ENCODE assay signal across 8 cellular contexts in genomic region chr9:18618862-18619261, GRCh38.
"Had no signal": no experiment of that assay in that cellular context is flagged by ENCODE, and none has a peak within 500 bp of the region (broad histone marks: within the 10 kb centered on the region; RNA-seq: fewer than 3 reads in every experiment).

No MANE protein-coding gene starts in this region.

- FAIRE-seq: HTR-8/SVneo, K562 had no signal

- H2AFZ ChIP-seq: GM23248 had no signal

- H3K9me3 ChIP-seq: HAP-1 had no signal

- H3K27ac ChIP-seq: GM23248 had no signal

- DNase-seq: GM23248, GOT3, H7, IMR-90, KG1 had no signal

- H3K36me3 ChIP-seq: HAP-1 had no signal

- H3K4me3 ChIP-seq: GM23248, HAP-1, K562 had no signal

- H3K9ac ChIP-seq: GM23248 had no signal
